10 cellular contexts compared by ENCODE assay signal in the genomic region with DNA sequence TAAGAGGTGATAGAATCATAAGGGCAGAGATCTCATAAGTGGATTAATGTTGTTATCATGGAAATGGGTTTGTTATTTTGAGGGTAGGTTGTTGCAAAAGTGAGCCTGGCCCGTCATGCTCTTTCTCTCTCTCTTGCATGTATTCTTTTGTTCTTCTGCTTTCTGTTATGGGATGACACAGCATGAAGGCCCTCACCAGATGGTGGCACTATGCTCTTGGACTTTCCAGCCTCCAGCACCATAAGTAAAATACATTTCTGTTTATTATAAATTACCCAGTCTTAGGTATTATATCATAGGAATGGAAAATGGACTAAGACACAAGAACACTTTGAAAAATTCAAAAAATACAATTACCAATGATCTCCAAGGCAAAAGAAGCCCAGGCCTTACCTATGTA.
DNase-seq lines count a peak whose midpoint lies in the region; ATAC-seq and TF ChIP-seq lines count a peak whose summit lies in the region.
"Had no signal": no experiment of that assay in that cellular context is flagged by ENCODE, and none has a peak within 500 bp of the region (broad histone marks: within the 10 kb centered on the region; RNA-seq: fewer than 3 reads in every experiment).

No MANE protein-coding gene starts in this region.

- peaks cover 0 to 14% (median 0%) of the 10 kb centered on the region in 7 donors for H3K27me3 ChIP-seq in heart right ventricle
- no peaks in the 10 kb centered on the region for H3K27me3 ChIP-seq in OCI-LY3 (ENCODE audit: low read depth, low read length)
- peaks cover 21% of the 10 kb centered on the region for H3K27me3 ChIP-seq in upper lobe of right lung

- no peaks in the 10 kb centered on the region for H3K36me3 ChIP-seq in heart right ventricle
- H3K36me3 ChIP-seq in OCI-LY3 (replicated peaks; ENCODE audit: low read depth, low read length) = no peaks in the 10 kb centered on the region
- H3K36me3 ChIP-seq in upper lobe of right lung = no peaks in the 10 kb centered on the region

- 36 to 43% methylated on average over 1 of the region's 1 CpG for WGBS in heart right ventricle, 2 donors

- H3K4me3 ChIP-seq in heart right ventricle (no peak overlapping the region), OCI-LY3 (ENCODE audit: low read length) (no peak overlapping the region), upper lobe of right lung (no peak overlapping the region)

- no peak overlapping the region for H3K4me2 ChIP-seq in OCI-LY3 (ENCODE audit: low read length)

- H3K27ac ChIP-seq in heart right ventricle = no peak overlapping the region
- H3K27ac ChIP-seq in OCI-LY3 (ENCODE audit: low read length) = no peak overlapping the region
- no peak overlapping the region for H3K27ac ChIP-seq in upper lobe of right lung

- DNase-seq in heart right ventricle (no peak), cardiac septum (ENCODE audit: low spot score) (no peak), fibroblast of gingiva (ENCODE audit: low read depth) (peak; percentile 7), upper lobe of right lung (no peak), NCI-H226 (no peak), H4 (ENCODE audit: low spot score) (no peak)
- DNase-seq: activated effector memory CD4-positive, alpha-beta T cell treated with anti-CD3 and anti-CD28 coated beads, Interleukin-2, amount 50 U/mL, for 16 hours had no signal

- no peaks in the 10 kb centered on the region for H4K20me1 ChIP-seq in OCI-LY3 (ENCODE audit: insufficient read depth, low read length)

- no peak for ATAC-seq in heart right ventricle
- peak; percentile 54 for ATAC-seq in upper lobe of right lung
- no peak for ATAC-seq in HG02759 (IDR thresholded peaks at IDR 0.05; ENCODE audit: unreplicated experiment)
- ATAC-seq: sciatic nerve had no signal

- intact Hi-C loops in heart right ventricle (cut with DNase I) = loop anchor here in 3 of 10 donors (10.0 kb wide), 2 partner anchors 172 to 192 kb away; no protein-coding TSS in a partner anchor
- intact Hi-C loops in cardiac septum (cut with DNase I) = no loop called here
- intact Hi-C loops in upper lobe of right lung (cut with DNase I) = no loop called here

- H3K9me3 ChIP-seq in heart right ventricle (no peaks in the 10 kb centered on the region), OCI-LY3 (ENCODE audit: insufficient read depth, low read length) (no peaks in the 10 kb centered on the region), upper lobe of right lung (no peaks in the 10 kb centered on the region)

- TF ChIP-seq CTCF in heart right ventricle (IDR thresholded peaks at IDR 0.05) = peak in 7 of 9 donors; percentile 6 to 53 (median 30)
- peak; percentile 38 for TF ChIP-seq CTCF in OCI-LY3 (IDR thresholded peaks at IDR 0.05; ENCODE audit: low read depth, low read length)
- peak; percentile 33 for TF ChIP-seq CTCF in upper lobe of right lung (IDR thresholded peaks at IDR 0.05)

- no peaks in the 10 kb centered on the region for H3K79me2 ChIP-seq in OCI-LY3 (ENCODE audit: low read length)

- H3K4me1 ChIP-seq in heart right ventricle (no peaks in the 10 kb centered on the region), OCI-LY3 (ENCODE audit: low read length) (no peaks in the 10 kb centered on the region), upper lobe of right lung (no peaks in the 10 kb centered on the region)

- H3K9ac ChIP-seq in OCI-LY3 (ENCODE audit: low read length) = no peak overlapping the region

- H2AFZ ChIP-seq in OCI-LY3 (ENCODE audit: low read depth, low read length) = no peak overlapping the region
